In genomic region chr20:47479506-47479905, GRCh38 we compare ENCODE assay signal across 14 cellular contexts. TPM values are rescaled to one million over a fixed set of nuclear protein-coding genes. Genes with fewer than 3 reads are reported as not detected.
A peak's percentile ranks its signal among the peaks of the same experiment; 100 is the strongest.
DNase-seq lines count a peak whose midpoint lies in the region; ATAC-seq and TF ChIP-seq lines count a peak whose summit lies in the region.
"Had no signal": no experiment of that assay in that cellular context is flagged by ENCODE, and none has a peak within 500 bp of the region (broad histone marks: within the 10 kb centered on the region; RNA-seq: fewer than 3 reads in every experiment).

No MANE protein-coding gene starts in this region.

- H3K27me3 ChIP-seq in heart left ventricle (no peaks in the 10 kb centered on the region), right atrium auricular region (no peaks in the 10 kb centered on the region), upper lobe of right lung (no peaks in the 10 kb centered on the region), colonic mucosa (no peaks in the 10 kb centered on the region)
- H3K27me3 ChIP-seq: pancreas, testis had no signal

- H3K27me3 Mint-ChIP-seq in WTC11 (ENCODE audit: low read depth): no peaks in the 10 kb centered on the region; the same call in 1 of the 2 replicates

- H3K36me3 ChIP-seq in heart left ventricle (no peaks in the 10 kb centered on the region), right atrium auricular region (no peaks in the 10 kb centered on the region), upper lobe of right lung (no peaks in the 10 kb centered on the region), colonic mucosa (no peaks in the 10 kb centered on the region)
- H3K36me3 ChIP-seq: pancreas had no signal

- H3K4me3 ChIP-seq in heart left ventricle (no peak overlapping the region), right atrium auricular region (no peak overlapping the region), upper lobe of right lung (no peak overlapping the region), colonic mucosa (no peak overlapping the region)
- H3K4me3 ChIP-seq: pancreas, testis had no signal

- no peaks in the 10 kb centered on the region for H3K36me3 Mint-ChIP-seq in WTC11

- POLR2A ChIA-PET in WTC11 (lab: Charles Lee): no interaction called here

- no peak for TF ChIP-seq POLR2A in heart left ventricle (IDR thresholded peaks at IDR 0.05)

- CTCF ChIA-PET in WTC11 (lab: Charles Lee): no interaction called here

- no peaks in the 10 kb centered on the region for H3K9me3 ChIP-seq in heart left ventricle
- H3K9me3 ChIP-seq in right atrium auricular region: no peaks in the 10 kb centered on the region
- no peaks in the 10 kb centered on the region for H3K9me3 ChIP-seq in upper lobe of right lung
- no peaks in the 10 kb centered on the region for H3K9me3 ChIP-seq in colonic mucosa
- H3K9me3 ChIP-seq: pancreas, testis had no signal

- H3K27ac Mint-ChIP-seq in WTC11: peak overlapping the region; percentile 4; the same call in 1 of the 2 replicates

- ATAC-seq in heart left ventricle (peak; percentile 51 to 88 (median 74)), Right ventricle myocardium inferior (no peak), WTC11 (no peak), upper lobe of right lung (peak; percentile 17)

- H3K4me3 Mint-ChIP-seq in WTC11: no peak overlapping the region

- no peak overlapping the region for H3K9ac ChIP-seq in colonic mucosa (ENCODE audit: low read depth in 2 of 2, low read length in 2 of 2)

- intact Hi-C loops in heart left ventricle (cut with DNase I): loop anchor here in 4 of 10 donors (5.0 to 10.0 kb wide), 4 partner anchors 55 to 67 kb away; no protein-coding TSS in a partner anchor
- intact Hi-C loops in Right ventricle myocardium inferior (cut with DNase I): no loop called here
- intact Hi-C loops in upper lobe of right lung (cut with DNase I): no loop called here
- intact Hi-C loops in colonic mucosa (cut with DNase I): no loop called here

- DNase-seq in heart left ventricle (peak in 2 of 5 donors; percentile 20 to 25), Right ventricle myocardium inferior (ENCODE audit: missing footprints) (no peak), WTC11 (ENCODE audit: low spot score) (no peak), right atrium auricular region (ENCODE audit: low spot score) (no peak), upper lobe of right lung (no peak), COLO829 (ENCODE audit: low spot score) (no peak), NCI-H2107 (lab: John Stamatoyannopoulos, UW) (no peak), colonic mucosa (no peak)
- DNase-seq: activated T-cell treated with anti-CD3 and anti-CD28 coated beads, Interleukin-2, amount 50 U/mL, for 48 hours; anterior cingulate cortex; dermis blood vessel endothelial cell; pancreas; stimulated activated CD4-positive, alpha-beta T cell treated with anti-CD3 and anti-CD28 coated beads, Interleukin-12 subunit alpha, Interleukin-12 subunit beta, amount 100 ng/mL, for 4 hours; testis had no signal

- H3K4me1 Mint-ChIP-seq in WTC11: no peaks in the 10 kb centered on the region

- H3K27ac ChIP-seq in heart left ventricle (peak overlapping the region; percentile 23 to 75 (median 52)), right atrium auricular region (peak overlapping the region; percentile 5 to 21), upper lobe of right lung (no peak overlapping the region), colonic mucosa (no peak overlapping the region)
- H3K27ac ChIP-seq: pancreas, testis had no signal

- H3K4me1 ChIP-seq in heart left ventricle: peaks cover 0 to 11% (median 6%) of the 10 kb centered on the region in 12 donors
- no peaks in the 10 kb centered on the region for H3K4me1 ChIP-seq in right atrium auricular region
- H3K4me1 ChIP-seq in upper lobe of right lung: no peaks in the 10 kb centered on the region
- H3K4me1 ChIP-seq in colonic mucosa: no peaks in the 10 kb centered on the region
- H3K4me1 ChIP-seq: pancreas, testis had no signal

- H3K9me3 Mint-ChIP-seq in WTC11: no peaks in the 10 kb centered on the region

- TF ChIP-seq CTCF in heart left ventricle (IDR thresholded peaks at IDR 0.05) (no peak), WTC11 (IDR thresholded peaks at IDR 0.05) (no peak), right atrium auricular region (IDR thresholded peaks at IDR 0.05) (no peak), upper lobe of right lung (IDR thresholded peaks at IDR 0.05) (no peak), colonic mucosa (IDR thresholded peaks at IDR 0.05) (no peak)

TF ChIP-seq in WTC11, 78 proteins besides CTCF, POLR2A, EP300 and RAD21:
- TF ChIP-seq, protein P1, sequence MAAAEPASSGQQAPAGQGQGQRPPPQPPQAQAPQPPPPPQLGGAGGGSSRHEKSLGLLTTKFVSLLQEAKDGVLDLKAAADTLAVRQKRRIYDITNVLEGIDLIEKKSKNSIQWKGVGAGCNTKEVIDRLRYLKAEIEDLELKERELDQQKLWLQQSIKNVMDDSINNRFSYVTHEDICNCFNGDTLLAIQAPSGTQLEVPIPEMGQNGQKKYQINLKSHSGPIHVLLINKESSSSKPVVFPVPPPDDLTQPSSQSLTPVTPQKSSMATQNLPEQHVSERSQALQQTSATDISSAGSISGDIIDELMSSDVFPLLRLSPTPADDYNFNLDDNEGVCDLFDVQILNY (CRISPR knock-in tag; IDR thresholded peaks at IDR 0.05): no peak
- no peak for TF ChIP-seq AFF4 (CRISPR knock-in tag; IDR thresholded peaks at IDR 0.05; ENCODE audit: borderline replicate concordance)

RNA-seq across cellular contexts. Expression of gene NCOA3, which starts 22.2 kb away (rescaled TPM):
- total RNA-seq in heart left ventricle (10 to 100 TPM; 19.4 to 39.3 (median 26.6) TPM), Right ventricle myocardium inferior (21.6 TPM), WTC11 (2021) (20.2 to 25.2 TPM (median 21.5 TPM) in 3 replicates), right atrium auricular region (10 to 100 TPM; 24.1 to 27.4 TPM), upper lobe of right lung (48.8 TPM), colonic mucosa (10 to 100 TPM; 17.1 to 24.2 TPM)
- polyA plus RNA-seq in heart left ventricle: 10 to 100 TPM in 1 of 2 donors, 1 to 10 TPM in 1; 6.7 to 18.1 TPM

Comparison
In these comparisons a context has a peak if more than half of its experiments do, and no peak if none do; other contexts are left out.
1. ATAC-seq: peak in heart left ventricle (4 of 4) and upper lobe of right lung (single experiment); none in Right ventricle myocardium inferior (single experiment) and WTC11 (single experiment).
2. H3K27ac ChIP-seq: peak in heart left ventricle (12 of 12) and right atrium auricular region (2 of 2); none in upper lobe of right lung (single experiment) and colonic mucosa (single experiment).